16 cellular contexts compared by ENCODE assay signal in genomic region chr19:47826800-47827199, GRCh38. TPM values are rescaled to one million over a fixed set of nuclear protein-coding genes. Genes with fewer than 3 reads are reported as not detected.
DNase-seq lines count a peak whose midpoint lies in the region; ATAC-seq, FAIRE-seq and TF ChIP-seq lines count a peak whose summit lies in the region.
"Had no signal": no experiment of that assay in that cellular context is flagged by ENCODE, and none has a peak within 500 bp of the region (broad histone marks: within the 10 kb centered on the region; RNA-seq: fewer than 3 reads in every experiment).

No MANE protein-coding gene starts in this region.

- H3F3A ChIP-seq in SK-N-SH (replicated peaks; ENCODE audit: insufficient read depth) (no peaks in the 10 kb centered on the region), neural progenitor cell (ENCODE audit: low read depth) (peaks cover 36% of the 10 kb centered on the region)

- H3K27ac Mint-ChIP-seq in neural progenitor cell, result peak overlapping the region; percentile 66
- H3K27ac Mint-ChIP-seq: CD4-positive, alpha-beta memory T cell had no signal

- CTCF ChIA-PET in SK-N-SH (lab: Yijun Ruan, JAX), result interaction anchor here (1.0 to 1.8 kb wide), 2 partner anchors 36 to 42 kb away, joined by 3 to 7 read pairs; no protein-coding TSS in a partner anchor

- no peak overlapping the region for H3K27ac ChIP-seq in SK-N-SH (ENCODE audit: low read depth in 2 of 2, low read length in 1 of 2)
- no peak overlapping the region for H3K27ac ChIP-seq in neural progenitor cell
- H3K27ac ChIP-seq: 22Rv1, A549, BLaER1 had no signal

- H4K20me1 ChIP-seq in SK-N-SH (ENCODE audit: insufficient read depth) (no peaks in the 10 kb centered on the region), neural progenitor cell (ENCODE audit: low read depth) (no peaks in the 10 kb centered on the region)
- H4K20me1 ChIP-seq: BLaER1 had no signal

- H3K4me2 ChIP-seq in SK-N-SH (no peak overlapping the region), neural progenitor cell (no peak overlapping the region)
- H3K4me2 ChIP-seq: A549, BLaER1 had no signal

- no peak overlapping the region for H3K4me3 ChIP-seq in SK-N-SH (ENCODE audit: low read depth in 2 of 2, low read length in 1 of 2)
- no peak overlapping the region for H3K4me3 ChIP-seq in bronchial epithelial cell (ENCODE audit: low read depth, low read length)
- H3K4me3 ChIP-seq in neural progenitor cell, result no peak overlapping the region
- H3K4me3 ChIP-seq in mucosa of descending colon, result no peak overlapping the region
- H3K4me3 ChIP-seq: A549, BLaER1, HAP-1 had no signal

- H3K9me3 ChIP-seq in SK-N-SH (no peaks in the 10 kb centered on the region), neural progenitor cell (ENCODE audit: low read depth) (no peaks in the 10 kb centered on the region), mucosa of descending colon (no peaks in the 10 kb centered on the region)
- H3K9me3 ChIP-seq: BLaER1, HAP-1 had no signal

- H3K9me2 ChIP-seq in SK-N-SH, result no peaks in the 10 kb centered on the region

- DNase-seq in SK-N-SH (no peak), bronchial epithelial cell (ENCODE audit: low read depth) (no peak), neural progenitor cell (ENCODE audit: low spot score) (no peak), NCI-H69 (lab: John Stamatoyannopoulos, UW) (no peak), HTR-8/SVneo (ENCODE audit: insufficient read length, low spot score) (no peak), mucosa of descending colon (no peak)
- DNase-seq: CD4-positive, alpha-beta memory T cell; DMS79 treated with DMSO at 0.1 percent for 48 hours; GF-D8; GOT3 had no signal

- intact Hi-C loops in mucosa of descending colon (cut with DNase I, micrococcal nuclease), result no loop called here

- peaks cover 28% of the 10 kb centered on the region; the same call in 1 of the 2 replicates for H3K27me3 ChIP-seq in SK-N-SH (ENCODE audit: insufficient read depth)
- H3K27me3 ChIP-seq in bronchial epithelial cell (ENCODE audit: control insufficient read depth, insufficient read depth, low read length), result no peaks in the 10 kb centered on the region
- no peaks in the 10 kb centered on the region for H3K27me3 ChIP-seq in neural progenitor cell
- H3K27me3 ChIP-seq: BLaER1 had no signal

- no peak overlapping the region for H3K9ac ChIP-seq in SK-N-SH
- no peak overlapping the region for H3K9ac ChIP-seq in neural progenitor cell
- H3K9ac ChIP-seq: BLaER1 had no signal

- H3K27me3 Mint-ChIP-seq in neural progenitor cell (ENCODE audit: insufficient read depth, low read depth), result peaks cover 10% of the 10 kb centered on the region

- no peak for TF ChIP-seq CTCF in SK-N-SH (IDR thresholded peaks at IDR 0.05)
- no peak for TF ChIP-seq CTCF in bronchial epithelial cell (IDR thresholded peaks at IDR 0.05; ENCODE audit: insufficient read depth, low read length, severe bottlenecking)
- no peak for TF ChIP-seq CTCF in neural progenitor cell (IDR thresholded peaks at IDR 0.05)
- TF ChIP-seq CTCF in mucosa of descending colon (IDR thresholded peaks at IDR 0.05), result no peak

- H3K36me3 Mint-ChIP-seq in neural progenitor cell, result no peaks in the 10 kb centered on the region
- H3K36me3 Mint-ChIP-seq: CD14-positive monocyte; CD4-positive, alpha-beta memory T cell had no signal

- no peak for TF ChIP-seq RAD21 in SK-N-SH (IDR thresholded peaks at IDR 0.05; ENCODE audit: low read length)

- H3K4me1 ChIP-seq in SK-N-SH (ENCODE audit: control insufficient read depth in 1 of 2, insufficient read depth in 2 of 2, low read depth in 1 of 2, low read length in 1 of 2) (no peaks in the 10 kb centered on the region), neural progenitor cell (peaks cover 30% of the 10 kb centered on the region), mucosa of descending colon (ENCODE audit: low read depth) (no peaks in the 10 kb centered on the region)
- H3K4me1 ChIP-seq: A549, BLaER1, HAP-1 had no signal

- no peak overlapping the region for H3K4me3 Mint-ChIP-seq in neural progenitor cell
- H3K4me3 Mint-ChIP-seq: CD14-positive monocyte; CD4-positive, alpha-beta memory T cell had no signal

- WGBS in SK-N-SH (ENCODE audit: low lambda C conversion rate), result 47% methylated on average over 6 of the region's 6 CpGs

- H3K4me1 Mint-ChIP-seq in neural progenitor cell, result peaks cover 41% of the 10 kb centered on the region
- H3K4me1 Mint-ChIP-seq: CD14-positive monocyte had no signal

- FAIRE-seq in bronchial epithelial cell (lab: Jason Lieb, UNC) (peak; percentile 85), HTR-8/SVneo (lab: Jason Lieb, UNC) (no peak)
- FAIRE-seq: A549 had no signal

- no peak for ATAC-seq in SK-N-SH treated with all-trans-retinoic acid at 6 μM for 48 hours
- ATAC-seq in mucosa of descending colon, result no peak
- ATAC-seq: A549 had no signal

- TF ChIP-seq EP300 in SK-N-SH (IDR thresholded peaks at IDR 0.05; ENCODE audit: borderline replicate concordance in 1 of 2, low read depth in 1 of 2, low read length in 1 of 2), result no peak

- H3K79me2 ChIP-seq in SK-N-SH (ENCODE audit: insufficient read depth) (no peaks in the 10 kb centered on the region), neural progenitor cell (ENCODE audit: low read depth) (no peaks in the 10 kb centered on the region)

- H2AFZ ChIP-seq in SK-N-SH (ENCODE audit: low read depth) (no peak overlapping the region), neural progenitor cell (replicated peaks) (peak overlapping the region; percentile 34)

- H3K36me3 ChIP-seq in SK-N-SH (replicated peaks in 1 of 2; ENCODE audit: control insufficient read depth in 1 of 2, insufficient read depth in 2 of 2, low read length in 1 of 2), result no peaks in the 10 kb centered on the region
- no peaks in the 10 kb centered on the region for H3K36me3 ChIP-seq in bronchial epithelial cell (ENCODE audit: control insufficient read depth, insufficient read depth, low read length)
- H3K36me3 ChIP-seq in neural progenitor cell, result no peaks in the 10 kb centered on the region
- no peaks in the 10 kb centered on the region for H3K36me3 ChIP-seq in mucosa of descending colon (ENCODE audit: low read depth)
- H3K36me3 ChIP-seq: BLaER1, HAP-1 had no signal

- POLR2A ChIA-PET in SK-N-SH (lab: Yijun Ruan, JAX), result no interaction called here

- peaks cover 6% of the 10 kb centered on the region for H3K9me3 Mint-ChIP-seq in neural progenitor cell

TF ChIP-seq in SK-N-SH treated with all-trans-retinoic acid at 6 μM for 48 hours, 23 proteins besides CTCF, POLR2A, EP300 and RAD21:
- peak; percentile 94 for TF ChIP-seq ZNF565 (CRISPR knock-in tag; conservative IDR thresholded peaks at IDR 0.05; ENCODE audit: low read depth)
- no peak for TF ChIP-seq ARNTL (CRISPR knock-in tag; IDR thresholded peaks at IDR 0.05; ENCODE audit: borderline replicate concordance, low read depth)
- no peak for TF ChIP-seq CSDC2 (CRISPR knock-in tag; IDR thresholded peaks at IDR 0.05)

TF ChIP-seq in SK-N-SH, 30 proteins besides CTCF, POLR2A, EP300 and RAD21 (continues in another document):
- TF ChIP-seq TEAD4 (IDR thresholded peaks at IDR 0.05; ENCODE audit: borderline replicate concordance, insufficient read depth) (no peak), GATA2 (CRISPR knock-in tag; IDR thresholded peaks at IDR 0.05) (no peak), YY1 (IDR thresholded peaks at IDR 0.05; ENCODE audit: low read depth) (no peak), GABPA (IDR thresholded peaks at IDR 0.05; ENCODE audit: low read depth) (no peak), MAX (IDR thresholded peaks at IDR 0.05; ENCODE audit: low read depth) (no peak), FOXM1 (IDR thresholded peaks at IDR 0.05; ENCODE audit: low read depth) (no peak), SIN3A (IDR thresholded peaks at IDR 0.05; ENCODE audit: borderline replicate concordance, low read depth, low read length) (no peak)
- TF ChIP-seq, protein P1, sequence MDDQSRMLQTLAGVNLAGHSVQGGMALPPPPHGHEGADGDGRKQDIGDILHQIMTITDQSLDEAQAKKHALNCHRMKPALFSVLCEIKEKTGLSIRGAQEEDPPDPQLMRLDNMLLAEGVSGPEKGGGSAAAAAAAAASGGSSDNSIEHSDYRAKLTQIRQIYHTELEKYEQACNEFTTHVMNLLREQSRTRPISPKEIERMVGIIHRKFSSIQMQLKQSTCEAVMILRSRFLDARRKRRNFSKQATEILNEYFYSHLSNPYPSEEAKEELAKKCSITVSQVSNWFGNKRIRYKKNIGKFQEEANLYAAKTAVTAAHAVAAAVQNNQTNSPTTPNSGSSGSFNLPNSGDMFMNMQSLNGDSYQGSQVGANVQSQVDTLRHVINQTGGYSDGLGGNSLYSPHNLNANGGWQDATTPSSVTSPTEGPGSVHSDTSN (IDR thresholded peaks at IDR 0.05), result no peak

RNA-seq across cellular contexts. Expression of gene CRX, which starts 5.1 kb away (rescaled TPM):
- polyA plus RNA-seq in SK-N-SH (2012; rRNA removed), result not detected in 2 replicates
- polyA plus RNA-seq in SK-N-SH (2012; cell fraction: cytosol; rRNA removed), result not detected in 2 replicates
- not detected in 2 replicates for polyA plus RNA-seq in SK-N-SH (2012; cell fraction: nucleus; rRNA removed)
- not detected in 2 replicates for total RNA-seq in bronchial epithelial cell
- total RNA-seq in neural progenitor cell (ENCODE audit: low replicate concordance), result 0.19 and 0.22 TPM in 2 replicates
- not detected for total RNA-seq in mucosa of descending colon
- total RNA-seq: CD4-positive, alpha-beta memory T cell had no signal
- polyA plus RNA-seq: A549; CD14-positive monocyte; CD4-positive, alpha-beta memory T cell had no signal

RNA-seq across cellular contexts. Expression of gene TPRX1, which starts 22.4 kb away (rescaled TPM):
- polyA plus RNA-seq in SK-N-SH (2012; rRNA removed), result not detected in 2 replicates
- 0.01 TPM in 1 of 2 replicates, not detected in the other for polyA plus RNA-seq in SK-N-SH (2012; cell fraction: cytosol; rRNA removed)
- not detected in 2 replicates for polyA plus RNA-seq in SK-N-SH (2012; cell fraction: nucleus; rRNA removed)
- not detected in 2 replicates for total RNA-seq in bronchial epithelial cell
- not detected in 2 replicates for total RNA-seq in neural progenitor cell (ENCODE audit: low replicate concordance)
- total RNA-seq in mucosa of descending colon, result not detected
- total RNA-seq: CD4-positive, alpha-beta memory T cell had no signal
- polyA plus RNA-seq: A549; CD14-positive monocyte; CD4-positive, alpha-beta memory T cell had no signal

RNA-seq across cellular contexts. Expression of gene TPRX2, which starts 32.2 kb away (rescaled TPM):
- polyA plus RNA-seq in SK-N-SH (2012; rRNA removed), result not detected in 2 replicates
- polyA plus RNA-seq in SK-N-SH (2012; cell fraction: cytosol; rRNA removed), result not detected in 2 replicates
- not detected in 2 replicates for polyA plus RNA-seq in SK-N-SH (2012; cell fraction: nucleus; rRNA removed)
- not detected in 2 replicates for total RNA-seq in bronchial epithelial cell
- total RNA-seq in neural progenitor cell (ENCODE audit: low replicate concordance), result not detected in 2 replicates
- not detected for total RNA-seq in mucosa of descending colon
- total RNA-seq: CD4-positive, alpha-beta memory T cell had no signal
- polyA plus RNA-seq: A549; CD14-positive monocyte; CD4-positive, alpha-beta memory T cell had no signal

RNA-seq across cellular contexts. Expression of gene SELENOW, which starts 48.3 kb away (rescaled TPM):
- 316 and 335 TPM in 2 replicates for polyA plus RNA-seq in SK-N-SH (2012; rRNA removed)
- 276 and 313 TPM in 2 replicates for polyA plus RNA-seq in SK-N-SH (2012; cell fraction: cytosol; rRNA removed)
- polyA plus RNA-seq in SK-N-SH (2012; cell fraction: nucleus; rRNA removed), result 108 and 116 TPM in 2 replicates
- 149 and 175 TPM in 2 replicates for total RNA-seq in bronchial epithelial cell
- total RNA-seq in neural progenitor cell (ENCODE audit: low replicate concordance), result 234 and 422 TPM in 2 replicates
- total RNA-seq in mucosa of descending colon, result 100 to 1,000 TPM; 228 to 527 (median 281) TPM

RNA-seq across cellular contexts. Expression of gene SULT2A1, which starts 59.3 kb away (rescaled TPM):
- polyA plus RNA-seq in SK-N-SH (2012; rRNA removed), result not detected in 2 replicates
- not detected in 2 replicates for polyA plus RNA-seq in SK-N-SH (2012; cell fraction: cytosol; rRNA removed)
- polyA plus RNA-seq in SK-N-SH (2012; cell fraction: nucleus; rRNA removed), result not detected in 2 replicates
- total RNA-seq in bronchial epithelial cell, result not detected in 2 replicates
- total RNA-seq in neural progenitor cell (ENCODE audit: low replicate concordance), result not detected in 2 replicates
- 1 to 10 TPM in 1 of 3 donors, under 1 TPM in 1, not detected in 1; 0.67 to 1.3 TPM for total RNA-seq in mucosa of descending colon
- total RNA-seq: CD4-positive, alpha-beta memory T cell had no signal
- polyA plus RNA-seq: A549; CD14-positive monocyte; CD4-positive, alpha-beta memory T cell had no signal
